Comparison of ENCODE assay signal across 20 cellular contexts in genomic region chr3:157123621-157124020, GRCh38.
"Had no signal": no experiment of that assay in that cellular context is flagged by ENCODE, and none has a peak within 500 bp of the region (broad histone marks: within the 10 kb centered on the region; RNA-seq: fewer than 3 reads in every experiment).

No MANE protein-coding gene starts in this region.

- H3K27ac ChIP-seq: brain microvascular endothelial cell, lower lobe of right lung, spleen, thoracic aorta, upper lobe of left lung had no signal

- ATAC-seq: activated CD8-positive, alpha-beta T cell treated with anti-CD3 and anti-CD28 coated beads for 36 hours; activated T-helper 17 cell treated with anti-CD3 and anti-CD28 coated beads, Interleukin-2, amount 50 U/mL, for 72 hours; lower lobe of right lung; stimulated activated memory B cell treated with anti-CD40 and anti-IgM and Interleukin-4, amounts not matched to agents 10 μg/mL and 1 μg/mL and 100 μg/mL, for 72 hours had no signal

- H3K9me3 ChIP-seq: lower lobe of right lung, spleen, thoracic aorta, upper lobe of left lung had no signal

- H3K27me3 ChIP-seq: brain microvascular endothelial cell, upper lobe of left lung had no signal

- H3K36me3 ChIP-seq: brain microvascular endothelial cell, lower lobe of right lung, spleen, thoracic aorta, upper lobe of left lung had no signal

- H3K4me3 ChIP-seq: lower lobe of right lung, spleen, thoracic aorta, upper lobe of left lung had no signal

- DNase-seq: activated CD4-positive, alpha-beta T cell treated with anti-CD3 and anti-CD28 coated beads, Interleukin-2, amount 10 ng/mL, durations not matched to agents 24 days and 14 days; activated CD8-positive, alpha-beta T cell treated with anti-CD3 and anti-CD28 coated beads for 36 hours; activated naive CD4-positive, alpha-beta T cell; activated naive CD8-positive, alpha-beta T cell treated with anti-CD3 and anti-CD28 coated beads, Interleukin-2, amount 10 ng/mL, durations not matched to agents 7 days and 5 days; activated T-cell treated with anti-CD3 and anti-CD28 coated beads, Interleukin-2, amount 50 U/mL, for 1 hour; brain microvascular endothelial cell; cerebellar nuclear complex; effector CD4-positive, alpha-beta T cell; foreskin melanocyte; head of caudate nucleus; immature natural killer cell; lower lobe of right lung; spleen; stimulated activated CD4-positive, alpha-beta T cell treated with anti-CD3 and anti-CD28 coated beads, Interleukin-4, amount 100 ng/mL, for 4 hours; T-helper 1 cell; T-helper 9 cell; upper lobe of left lung had no signal
